ENCODE assay signal across 22 cellular contexts in the genomic region with DNA sequence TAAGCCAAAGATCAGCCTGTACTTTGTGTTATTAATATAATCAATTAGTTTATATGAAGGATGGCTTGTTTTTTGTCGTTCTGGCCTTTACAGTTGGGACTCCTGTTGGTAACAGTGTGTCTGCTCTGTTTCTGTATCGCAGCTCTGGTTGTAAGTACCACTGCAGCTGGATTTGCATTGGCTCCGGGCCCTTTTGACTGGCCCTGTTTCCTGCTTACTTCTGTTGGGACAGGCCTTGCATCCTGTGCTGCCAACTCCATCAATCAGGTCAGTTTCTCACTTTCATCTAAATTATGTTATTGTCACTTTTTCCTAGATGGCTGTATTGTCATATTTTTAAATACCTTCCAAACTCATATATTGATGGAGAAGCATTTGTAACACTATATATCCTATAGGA. TPM values are rescaled to one million over a fixed set of nuclear protein-coding genes. Genes with fewer than 3 reads are reported as not detected.
DNase-seq lines count a peak whose midpoint lies in the region; ATAC-seq and TF ChIP-seq lines count a peak whose summit lies in the region.
"Had no signal": no experiment of that assay in that cellular context is flagged by ENCODE, and none has a peak within 500 bp of the region (broad histone marks: within the 10 kb centered on the region; RNA-seq: fewer than 3 reads in every experiment).

No MANE protein-coding gene starts in this region.

- DNase-seq in Right ventricle myocardium superior (no peak), right cardiac atrium (no peak), dermis microvascular lymphatic vessel endothelial cell (ENCODE audit: low read depth in 2 of 2) (peak; percentile 72 to 77), globus pallidus (ENCODE audit: low spot score) (peak; percentile 10), prostate gland (ENCODE audit: low spot score) (peak; percentile 6), cortex of kidney (lab: John Stamatoyannopoulos, UW) (no peak)
- DNase-seq: 8988T; ACHN; BE2C; CD4-positive, CD25-positive, alpha-beta regulatory T cell; CD8-positive, alpha-beta memory T cell; COR-L47; DMS 273 treated with DMSO at 0.1 percent for 48 hours; DMS53; DND-41; EL; HCEC 1CT had no signal

- no peak for TF ChIP-seq POLR2A in prostate gland (IDR thresholded peaks at IDR 0.05)

- no peaks in the 10 kb centered on the region for H3K27me3 ChIP-seq in right cardiac atrium (ENCODE audit: control insufficient read depth, insufficient read depth)
- no peaks in the 10 kb centered on the region for H3K27me3 ChIP-seq in prostate gland (replicated peaks; ENCODE audit: insufficient read depth)
- H3K27me3 ChIP-seq: BE2C had no signal

- H3K36me3 ChIP-seq in prostate gland: no peaks in the 10 kb centered on the region
- H3K36me3 ChIP-seq: BE2C had no signal

- WGBS in right cardiac atrium: 57% methylated on average over 3 of the region's 3 CpGs
- 24% methylated on average over 3 of the region's 3 CpGs for WGBS in prostate gland

- ATAC-seq in Right ventricle myocardium superior (ENCODE audit: poor library complexity) (peak; percentile 39), right cardiac atrium (no peak), GM19328 (IDR thresholded peaks at IDR 0.05; ENCODE audit: unreplicated experiment) (no peak), GM21717 (IDR thresholded peaks at IDR 0.05; ENCODE audit: unreplicated experiment) (no peak)
- ATAC-seq: GM12878, GM23338 had no signal

- H3K9me3 ChIP-seq in right cardiac atrium (ENCODE audit: control insufficient read depth, low read length) (no peaks in the 10 kb centered on the region), prostate gland (no peaks in the 10 kb centered on the region)
- H3K9me3 ChIP-seq: BE2C had no signal

- no peak overlapping the region for H3K4me3 ChIP-seq in right cardiac atrium (ENCODE audit: low read length)
- H3K4me3 ChIP-seq in prostate gland: no peak overlapping the region
- H3K4me3 ChIP-seq: GM12878, GM23338 had no signal

- intact Hi-C loops in Right ventricle myocardium superior (cut with DNase I): no loop called here
- intact Hi-C loops in right cardiac atrium (cut with DNase I): no loop called here
- intact Hi-C loops in prostate gland (cut with DNase I): no loop called here

- H3K27ac ChIP-seq in right cardiac atrium (ENCODE audit: low read length) (no peak overlapping the region), prostate gland (no peak overlapping the region)
- H3K27ac ChIP-seq: HL-60 had no signal

- no peaks in the 10 kb centered on the region for H3K4me1 ChIP-seq in right cardiac atrium (ENCODE audit: control insufficient read depth, insufficient read depth, low read length)
- peaks cover 5% of the 10 kb centered on the region for H3K4me1 ChIP-seq in prostate gland (replicated peaks)
- H3K4me1 ChIP-seq: BE2C had no signal

- TF ChIP-seq CTCF in prostate gland (IDR thresholded peaks at IDR 0.05): no peak

RNA-seq across cellular contexts. Expression of a gene that starts 32.7 kb away (rescaled TPM):
- total RNA-seq in Right ventricle myocardium superior (39.4 TPM), right cardiac atrium (10 to 100 TPM; 27.8 to 40.2 (median 34.9) TPM), dermis microvascular lymphatic vessel endothelial cell (8.3 and 13.3 TPM in 2 replicates), prostate gland (10 to 100 TPM; 16.5 to 35.1 TPM)
- 17.9 TPM for polyA plus RNA-seq in right cardiac atrium

Comparison
In these comparisons a context has a peak if more than half of its experiments do, and no peak if none do; other contexts are left out.
1. DNase-seq: peak in dermis microvascular lymphatic vessel endothelial cell (2 of 2), globus pallidus (single experiment) and prostate gland (single experiment); none in Right ventricle myocardium superior (single experiment), right cardiac atrium (0 of 3) and cortex of kidney (single experiment).